In the genomic region with DNA sequence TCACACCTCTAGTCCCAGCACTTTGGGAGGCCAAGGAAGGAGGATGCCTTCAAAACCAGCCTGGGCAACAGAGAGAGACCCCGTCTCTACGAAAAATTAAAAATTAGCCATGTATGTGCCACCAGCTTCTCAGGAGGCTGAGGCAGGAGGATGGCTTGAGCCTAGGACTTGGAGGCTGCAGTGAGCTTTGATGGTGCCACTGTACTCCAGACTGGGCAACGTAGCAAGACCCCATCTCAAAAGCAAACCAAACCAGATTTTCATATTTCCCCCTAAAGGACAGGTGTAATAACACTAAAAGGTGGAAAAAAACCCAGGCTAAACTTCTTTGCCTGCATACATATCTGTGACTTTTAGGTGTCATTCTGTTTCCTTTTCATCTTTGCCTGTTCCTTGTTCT, we compare ENCODE assay signal across 24 cellular contexts. TPM values are rescaled to one million over a fixed set of nuclear protein-coding genes. Genes with fewer than 3 reads are reported as not detected.
DNase-seq lines count a peak whose midpoint lies in the region; ATAC-seq and TF ChIP-seq lines count a peak whose summit lies in the region.
"Had no signal": no experiment of that assay in that cellular context is flagged by ENCODE, and none has a peak within 500 bp of the region (broad histone marks: within the 10 kb centered on the region; RNA-seq: fewer than 3 reads in every experiment).

No MANE protein-coding gene starts in this region.

- ATAC-seq in WTC11 (no peak), GM21576 (IDR thresholded peaks at IDR 0.05; ENCODE audit: unreplicated experiment) (no peak)
- ATAC-seq: CD8-positive, alpha-beta T cell had no signal

- H3K9me3 Mint-ChIP-seq in WTC11 (0 out of 2 replicates have a peak, but pooled peaks cover 3% of the 10 kb centered on the region), mesothelial cell of epicardium (no peaks in the 10 kb centered on the region)
- H3K9me3 Mint-ChIP-seq: CD8-positive, alpha-beta T cell; H9; HFFc6 had no signal

- POLR2A ChIA-PET in HEK293 (lab: Yijun Ruan, JAX) (no interaction called here), WTC11 (lab: Charles Lee) (no interaction called here)

- H3K36me3 Mint-ChIP-seq in WTC11 (peaks cover 11% of the 10 kb centered on the region), mesothelial cell of epicardium (no peaks in the 10 kb centered on the region)

- H3K27me3 Mint-ChIP-seq in WTC11 (ENCODE audit: low read depth) = no peaks in the 10 kb centered on the region
- H3K27me3 Mint-ChIP-seq in mesothelial cell of epicardium (ENCODE audit: low read depth) = no peaks in the 10 kb centered on the region

- H3K9me3 ChIP-seq in HEK293 (ENCODE audit: control insufficient read depth, insufficient read depth, low read depth, low read length) = no peaks in the 10 kb centered on the region

- DNase-seq in WTC11 (ENCODE audit: low spot score) (no peak), mesothelial cell of epicardium (ENCODE audit: low spot score in 2 of 2, unreplicated experiment in 2 of 2) (no peak), substantia nigra (lab: John Stamatoyannopoulos, UW) (no peak), NCI-H524 treated with DMSO at 0.1 percent for 48 hours (lab: John Stamatoyannopoulos, UW) (no peak), NCI-H446 (lab: John Stamatoyannopoulos, UW) (no peak)
- DNase-seq: C1 segment of cervical spinal cord; CD8-positive, alpha-beta T cell; DMS79 treated with DMSO at 0.1 percent for 48 hours; GM23248; H9; HFFc6; KG1; NCI-H1092; NCI-H1417 treated with DMSO at 0.1 percent for 48 hours; NCI-H187 treated with DMSO at 0.1 percent for 48 hours; NCI-H2107; NCI-H526; NCI-H82; PC-9; Right ventricle myocardium superior; RPMI8226 had no signal

- H3K4me3 Mint-ChIP-seq in WTC11 (no peak overlapping the region), mesothelial cell of epicardium (no peak overlapping the region)
- H3K4me3 Mint-ChIP-seq: CD8-positive, alpha-beta T cell; HFFc6 had no signal

- no peak overlapping the region for H3K27ac ChIP-seq in HEK293 (ENCODE audit: extremely low read depth, low read depth, low read length)
- no peak overlapping the region for H3K27ac ChIP-seq in substantia nigra (ENCODE audit: low read depth, low read length, poor library complexity, severe bottlenecking)
- H3K27ac ChIP-seq: GM23248, PC-9, SJSA1 had no signal

- H3K4me1 ChIP-seq in HEK293 (ENCODE audit: control insufficient read depth, insufficient read depth, low read length) = no peaks in the 10 kb centered on the region

- peaks cover 53% of the 10 kb centered on the region for H3K4me1 Mint-ChIP-seq in WTC11
- peaks cover 18% of the 10 kb centered on the region for H3K4me1 Mint-ChIP-seq in mesothelial cell of epicardium

- TF ChIP-seq CTCF in HEK293 (tag by site-specific recombination; IDR thresholded peaks at IDR 0.05) (no peak), WTC11 (IDR thresholded peaks at IDR 0.05) (no peak), mesothelial cell of epicardium (IDR thresholded peaks at IDR 0.05; ENCODE audit: unreplicated experiment) (no peak)

- CTCF ChIA-PET in HEK293 (lab: Yijun Ruan, JAX) (no interaction called here), WTC11 (lab: Charles Lee) (no interaction called here)

- H3K36me3 ChIP-seq in HEK293 (ENCODE audit: control insufficient read depth in 2 of 2, insufficient read depth in 1 of 2, low read length in 2 of 2) = no peaks in the 10 kb centered on the region; a peak in 1 of 3 replicates

- H3K27ac Mint-ChIP-seq in WTC11 (no peak overlapping the region), mesothelial cell of epicardium (peak overlapping the region; percentile 37)
- H3K27ac Mint-ChIP-seq: CD8-positive, alpha-beta T cell; HFFc6 had no signal

- H3K4me3 ChIP-seq in HEK293 (ENCODE audit: low read depth, low read length) = no peak overlapping the region
- H3K4me3 ChIP-seq: GM23248, PC-9, SJSA1 had no signal

TF ChIP-seq in HEK293, 187 proteins besides CTCF, POLR2A, EP300 and RAD21:
- TF ChIP-seq TCF7L2 (IDR thresholded peaks at IDR 0.05; ENCODE audit: borderline replicate concordance, low read depth, low read length) = no peak
- peak; percentile 95 for TF ChIP-seq ZNF121 (tag by site-specific recombination; IDR thresholded peaks at IDR 0.05)

TF ChIP-seq in WTC11, 78 proteins besides CTCF, POLR2A, EP300 and RAD21:
- TF ChIP-seq ZNF121 (CRISPR knock-in tag; IDR thresholded peaks at IDR 0.05) = peak; percentile 97
- TF ChIP-seq, protein P1, sequence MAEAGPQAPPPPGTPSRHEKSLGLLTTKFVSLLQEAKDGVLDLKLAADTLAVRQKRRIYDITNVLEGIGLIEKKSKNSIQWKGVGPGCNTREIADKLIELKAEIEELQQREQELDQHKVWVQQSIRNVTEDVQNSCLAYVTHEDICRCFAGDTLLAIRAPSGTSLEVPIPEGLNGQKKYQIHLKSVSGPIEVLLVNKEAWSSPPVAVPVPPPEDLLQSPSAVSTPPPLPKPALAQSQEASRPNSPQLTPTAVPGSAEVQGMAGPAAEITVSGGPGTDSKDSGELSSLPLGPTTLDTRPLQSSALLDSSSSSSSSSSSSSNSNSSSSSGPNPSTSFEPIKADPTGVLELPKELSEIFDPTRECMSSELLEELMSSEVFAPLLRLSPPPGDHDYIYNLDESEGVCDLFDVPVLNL (CRISPR knock-in tag; IDR thresholded peaks at IDR 0.05; ENCODE audit: borderline replicate concordance, low read depth) = no peak

RNA-seq across cellular contexts. Expression of a gene that starts 3.7 kb away (rescaled TPM):
- 74.3 to 85.7 TPM (median 79.2 TPM) in 3 replicates for total RNA-seq in WTC11 (2021)
- 37.5 to 44.5 TPM (median 40.9 TPM) in 3 replicates for total RNA-seq in mesothelial cell of epicardium
